In the genomic region with DNA sequence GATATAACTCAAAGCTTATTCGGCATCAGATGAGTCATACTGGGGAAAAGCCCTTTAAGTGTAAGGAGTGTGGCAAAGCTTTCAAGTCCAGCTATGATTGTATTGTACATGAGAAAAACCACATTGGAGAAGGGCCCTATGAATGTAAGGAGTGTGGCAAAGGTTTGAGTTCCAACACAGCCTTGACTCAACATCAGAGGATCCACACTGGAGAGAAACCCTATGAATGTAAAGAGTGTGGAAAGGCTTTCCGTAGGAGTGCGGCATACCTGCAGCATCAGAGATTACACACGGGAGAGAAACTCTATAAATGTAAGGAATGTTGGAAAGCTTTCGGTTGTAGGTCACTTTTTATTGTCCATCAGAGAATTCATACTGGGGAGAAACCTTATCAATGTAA, we compare ENCODE assay signal across 23 cellular contexts. TPM values are rescaled to one million over a fixed set of nuclear protein-coding genes. Genes with fewer than 3 reads are reported as not detected.
A peak's percentile ranks its signal among the peaks of the same experiment; 100 is the strongest.
DNase-seq lines count a peak whose midpoint lies in the region; ATAC-seq, FAIRE-seq and TF ChIP-seq lines count a peak whose summit lies in the region.
"Had no signal": no experiment of that assay in that cellular context is flagged by ENCODE, and none has a peak within 500 bp of the region (broad histone marks: within the 10 kb centered on the region; RNA-seq: fewer than 3 reads in every experiment).

No MANE protein-coding gene starts in this region.

- in situ Hi-C loops in ACHN (cut with HindIII; ENCODE audit: low pct_ligation_motif_present, low pct_unique_long_range_greater_than_20kb, low sequenced_read_pairs), result no loop called here

- no peak overlapping the region for H2BK20ac ChIP-seq in H1 (ENCODE audit: low read length)

- H3K14ac ChIP-seq in H1 (ENCODE audit: insufficient read length) (no peak overlapping the region), trophoblast cell (ENCODE audit: low read length) (no peak overlapping the region)

- H2AK5ac ChIP-seq in H1 (ENCODE audit: low read depth, low read length) (no peak overlapping the region), trophoblast cell (ENCODE audit: low read length) (no peak overlapping the region)

- TF ChIP-seq POLR2A in HCT116 (IDR thresholded peaks at IDR 0.05; ENCODE audit: borderline replicate concordance, extremely low read depth, insufficient read depth, insufficient read length) (no peak), H1 (IDR thresholded peaks at IDR 0.05; ENCODE audit: control extremely low read depth in 1 of 2, low read depth in 2 of 2, low read length in 2 of 2) (no peak), heart left ventricle (IDR thresholded peaks at IDR 0.05) (no peak)

- H3K4me3 ChIP-seq in HCT116 (replicated peaks in 1 of 2; ENCODE audit: low read depth in 1 of 2, low read length in 2 of 2), result no peak overlapping the region
- H3K4me3 ChIP-seq in H1 (ENCODE audit: extremely low read depth in 1 of 4, insufficient read depth in 2 of 4, low read depth in 3 of 4, low read length in 4 of 4), result no peak overlapping the region
- H3K4me3 ChIP-seq in trophoblast cell (ENCODE audit: low read depth, low read length), result no peak overlapping the region
- no peak overlapping the region for H3K4me3 ChIP-seq in heart left ventricle
- no peak overlapping the region for H3K4me3 ChIP-seq in left lung
- H3K4me3 ChIP-seq: GM12878 had no signal

- TF ChIP-seq CTCF in HCT116 (IDR thresholded peaks at IDR 0.05 in 2 of 3, conservative IDR thresholded peaks at IDR 0.05 in 1 of 3; ENCODE audit: borderline replicate concordance in 1 of 3, insufficient read depth in 1 of 3, low read depth in 2 of 3, low read length in 2 of 3), result no peak
- no peak for TF ChIP-seq CTCF in H1 (IDR thresholded peaks at IDR 0.05; ENCODE audit: control extremely low read depth in 1 of 3, insufficient read depth in 1 of 3, low read depth in 1 of 3, low read length in 3 of 3)
- no peak for TF ChIP-seq CTCF in heart left ventricle (IDR thresholded peaks at IDR 0.05)
- TF ChIP-seq CTCF in left lung (IDR thresholded peaks at IDR 0.05), result no peak

- WGBS in H1 (ENCODE audit: extremely low coverage in 1 of 2, insufficient coverage in 1 of 2, insufficient read length in 1 of 2, insufficient replicate concordance in 2 of 2, low coverage in 1 of 2, low lambda C conversion rate in 2 of 2, missing lambda C conversion rate in 1 of 2), 2 experiments, result 92% methylated on average over 5 of the region's 5 CpGs; no CpG with 5 or more reads in 1 of the 2 experiments
- no CpG with 5 or more reads among the region's 5 CpGs for WGBS in trophoblast cell (ENCODE audit: extremely low coverage, insufficient coverage, insufficient read length)
- WGBS in heart left ventricle, 4 donors, result 91 to 95% (median 93%) methylated on average over 5 of the region's 5 CpGs

- H3K27ac ChIP-seq in HCT116 (ENCODE audit: low read depth, low read length), result no peak overlapping the region
- no peak overlapping the region for H3K27ac ChIP-seq in H1 (ENCODE audit: low read depth, low read length)
- H3K27ac ChIP-seq in trophoblast cell (ENCODE audit: low read depth, low read length), result no peak overlapping the region
- no peak overlapping the region for H3K27ac ChIP-seq in heart left ventricle
- H3K27ac ChIP-seq in left lung, result no peak overlapping the region

- H2BK15ac ChIP-seq in H1 (ENCODE audit: low read length), result no peak overlapping the region

- H3K4me2 ChIP-seq in HCT116 (ENCODE audit: low read length), result no peak overlapping the region
- H3K4me2 ChIP-seq in H1 (ENCODE audit: insufficient read depth in 1 of 2, low read depth in 2 of 2, low read length in 2 of 2), result no peak overlapping the region
- H3K4me2 ChIP-seq in trophoblast cell (ENCODE audit: low read length), result no peak overlapping the region

- no peaks in the 10 kb centered on the region for H3K4me1 ChIP-seq in HCT116 (ENCODE audit: control insufficient read depth in 1 of 2, insufficient read depth in 2 of 2, low read length in 2 of 2)
- H3K4me1 ChIP-seq in H1 (replicated peaks in 1 of 4; ENCODE audit: control insufficient read depth in 3 of 4, insufficient read depth in 4 of 4, low read length in 3 of 4), result no peaks in the 10 kb centered on the region
- H3K4me1 ChIP-seq in trophoblast cell (ENCODE audit: control insufficient read depth in 1 of 2, insufficient read depth in 2 of 2, low read length in 2 of 2), result no peaks in the 10 kb centered on the region
- no peaks in the 10 kb centered on the region for H3K4me1 ChIP-seq in heart left ventricle
- peaks cover 0 to 3% of the 10 kb centered on the region in 2 donors for H3K4me1 ChIP-seq in left lung
- H3K4me1 ChIP-seq: BE2C had no signal

- no peaks in the 10 kb centered on the region for H3K23me2 ChIP-seq in H1 (ENCODE audit: low read depth, low read length)

- RAD21 ChIA-PET in HCT116 (lab: Charles Lee; ENCODE audit: low non-redundant PET in 1 of 2, low total read pairs in 2 of 2, uncharacterized antibody in 2 of 2, unreplicated experiment in 2 of 2), result no interaction called here

- peaks cover 2% of the 10 kb centered on the region; the same call in 1 of the 2 replicates for H3K79me1 ChIP-seq in H1 (ENCODE audit: low read depth, low read length)
- no peaks in the 10 kb centered on the region for H3K79me1 ChIP-seq in trophoblast cell (ENCODE audit: low read length)

- no peak for TF ChIP-seq EP300 in H1 (IDR thresholded peaks at IDR 0.05; ENCODE audit: borderline replicate concordance in 1 of 2, low read depth in 2 of 2, low read length in 2 of 2)

- DNase-seq in ACHN, result peak; percentile 4
- DNase-seq in HCT116 (ENCODE audit: low read depth, low spot score), result no peak
- no peak for DNase-seq in H1 (ENCODE audit: low read depth in 1 of 2, low spot score in 2 of 2)
- peak; percentile 7 to 57 for DNase-seq in trophoblast cell
- no peak for DNase-seq in cerebellum (ENCODE audit: low spot score)
- DNase-seq in heart left ventricle, result no peak
- DNase-seq in left lung, result no peak
- DNase-seq: BE2C; CD4-positive, CD25-positive, alpha-beta regulatory T cell; DMS53; GDM1; H7; NCI-H1048; NCI-H1417 treated with DMSO at 0.1 percent for 48 hours; NCI-H1694 treated with DMSO at 0.1 percent for 48 hours; NCI-H2081; NCI-H2227 treated with DMSO at 0.1 percent for 48 hours; NCI-H510A; NCI-H69; RPMI8226; SHP77; T-cell had no signal

- TF ChIP-seq RAD21 in HCT116 (IDR thresholded peaks at IDR 0.05; ENCODE audit: low read depth), result no peak
- no peak for TF ChIP-seq RAD21 in H1 (IDR thresholded peaks at IDR 0.05 in 1 of 2, conservative IDR thresholded peaks at IDR 0.05 in 1 of 2; ENCODE audit: low read depth in 2 of 2, low read length in 2 of 2)

- CTCF ChIA-PET in HCT116 (lab: Charles Lee), result no interaction called here
- CTCF ChIA-PET in H1 (lab: Charles Lee; ENCODE audit: partially characterized antibody), result interaction anchor here (1.9 kb wide), 1 partner anchor 52 kb away, joined by 5 read pairs; no protein-coding TSS in a partner anchor

- H4K5ac ChIP-seq in H1 (ENCODE audit: insufficient read length, low read depth, low read length), result no peak overlapping the region

- H3K9ac ChIP-seq in HCT116 (ENCODE audit: low read length) (no peak overlapping the region), H1 (replicated peaks in 1 of 4; ENCODE audit: extremely low read depth in 1 of 4, low read depth in 3 of 4, low read length in 3 of 4) (no peak overlapping the region), trophoblast cell (ENCODE audit: low read length) (no peak overlapping the region)

- H2BK120ac ChIP-seq in H1 (replicated peaks; ENCODE audit: low read depth, low read length) (no peak overlapping the region), trophoblast cell (ENCODE audit: insufficient read depth, low read length, poor library complexity) (no peak overlapping the region)

- H4K12ac ChIP-seq in trophoblast cell (ENCODE audit: low read depth, low read length), result no peak overlapping the region

- H3K9me2 ChIP-seq in HCT116 (ENCODE audit: insufficient read depth), result no peaks in the 10 kb centered on the region

- no peaks in the 10 kb centered on the region for H4K20me1 ChIP-seq in HCT116 (ENCODE audit: insufficient read depth)
- peaks cover 0 to 2% of the 10 kb centered on the region in 2 experiments for H4K20me1 ChIP-seq in H1 (replicated peaks in 1 of 2; ENCODE audit: control insufficient read depth in 1 of 2, insufficient read depth in 2 of 2, low read length in 2 of 2)

- H3K36me3 ChIP-seq in HCT116 (ENCODE audit: control insufficient read depth in 1 of 2, insufficient read depth in 2 of 2, low read length in 2 of 2), result peaks cover 29 to 37% of the 10 kb centered on the region in 2 experiments
- H3K36me3 ChIP-seq in H1 (ENCODE audit: control insufficient read depth in 2 of 4, insufficient read depth in 4 of 4, low read length in 3 of 4), result peaks cover 11 to 63% (median 35%) of the 10 kb centered on the region in 4 experiments
- H3K36me3 ChIP-seq in trophoblast cell (ENCODE audit: control insufficient read depth in 1 of 2, insufficient read depth in 2 of 2, low read length in 2 of 2), result peaks cover 22 to 43% of the 10 kb centered on the region in 2 experiments
- H3K36me3 ChIP-seq in heart left ventricle, result peaks cover 0 to 99% (median 87%) of the 10 kb centered on the region in 9 donors
- peaks cover 0 to 88% of the 10 kb centered on the region in 2 donors for H3K36me3 ChIP-seq in left lung

- ATAC-seq in HCT116 (no peak), heart left ventricle (no peak), left lung (no peak)
- ATAC-seq: GM12878, T-cell had no signal

- H4K91ac ChIP-seq in H1 (replicated peaks; ENCODE audit: insufficient read length, low read length) (no peak overlapping the region), trophoblast cell (ENCODE audit: low read depth, low read length) (no peak overlapping the region)

- H3K9me3 ChIP-seq in HCT116 (ENCODE audit: control insufficient read depth in 1 of 2, insufficient read depth in 1 of 2, low read depth in 1 of 2, low read length in 2 of 2) (no peaks in the 10 kb centered on the region), H1 (ENCODE audit: insufficient read depth in 2 of 2, low read depth in 1 of 2, low read length in 1 of 2) (peaks cover 5 to 12% of the 10 kb centered on the region in 2 experiments; a peak in 2 of 4 replicates), trophoblast cell (ENCODE audit: insufficient read depth, low read depth, low read length) (peaks cover 3% of the 10 kb centered on the region), heart left ventricle (peaks cover 0 to 61% (median 13%) of the 10 kb centered on the region in 12 donors), left lung (peaks cover 0 to 25% of the 10 kb centered on the region in 2 donors)
- H3K9me3 ChIP-seq: BE2C had no signal

- intact Hi-C loops in HCT116 (cut with micrococcal nuclease) (no loop called here), heart left ventricle (cut with DNase I) (loop anchor here in 1 of 10 donors (10.0 kb wide), 1 partner anchor 197 kb away; no protein-coding TSS in a partner anchor), left lung (cut with DNase I) (no loop called here)

- H2AFZ ChIP-seq in HCT116 (ENCODE audit: low read depth, low read length, poor library complexity, severe bottlenecking) (no peak overlapping the region), H1 (ENCODE audit: low read length) (no peak overlapping the region), trophoblast cell (ENCODE audit: insufficient read depth, low read length, poor library complexity) (no peak overlapping the region)

- H3K27me3 ChIP-seq in HCT116 (ENCODE audit: insufficient read depth, low read length), result no peaks in the 10 kb centered on the region
- H3K27me3 ChIP-seq in H1 (replicated peaks in 1 of 4; ENCODE audit: control insufficient read depth in 3 of 4, extremely low read depth in 1 of 4, insufficient read depth in 3 of 4, low read length in 3 of 4), result no peaks in the 10 kb centered on the region
- no peaks in the 10 kb centered on the region for H3K27me3 ChIP-seq in trophoblast cell (ENCODE audit: insufficient read depth, low read length)
- no peaks in the 10 kb centered on the region for H3K27me3 ChIP-seq in heart left ventricle
- no peaks in the 10 kb centered on the region for H3K27me3 ChIP-seq in left lung
- H3K27me3 ChIP-seq: BE2C had no signal

- no peak overlapping the region for H3K56ac ChIP-seq in H1 (replicated peaks; ENCODE audit: insufficient read length, low read depth, low read length)

- no peak for FAIRE-seq in H1 (lab: Jason Lieb, UNC)
- FAIRE-seq: GM12878 had no signal

- no peak overlapping the region for H2BK12ac ChIP-seq in H1 (ENCODE audit: low read depth, low read length)
- H2BK12ac ChIP-seq in trophoblast cell (ENCODE audit: low read length), result no peak overlapping the region

- H3K23ac ChIP-seq in H1 (ENCODE audit: insufficient read length), result no peak overlapping the region
- no peak overlapping the region for H3K23ac ChIP-seq in trophoblast cell (ENCODE audit: low read length)

- no peak overlapping the region for H3K18ac ChIP-seq in H1 (ENCODE audit: extremely low read depth, low read length)
- H3K18ac ChIP-seq in trophoblast cell (ENCODE audit: low read length), result no peak overlapping the region

- no TSS peak for BruUV-seq in HCT116 (replicated peaks; lab: Mats Ljungman, UMichigan)

- H3K4ac ChIP-seq in H1 (replicated peaks; ENCODE audit: insufficient read length, low read depth, low read length) (no peak overlapping the region), trophoblast cell (ENCODE audit: low read depth, low read length) (no peak overlapping the region)

- POLR2A ChIA-PET in HCT116 (lab: Charles Lee) (no interaction called here), H1 (lab: Charles Lee; ENCODE audit: partially characterized antibody) (interaction anchor here (5.6 kb wide), 1 partner anchor 7 kb away, joined by 37 read pairs; a partner anchor contains a TSS)

- H4K8ac ChIP-seq in H1 (ENCODE audit: extremely low read depth, insufficient read depth, low read length) (no peak overlapping the region), trophoblast cell (ENCODE audit: low read depth, low read length) (no peak overlapping the region)

- H2BK5ac ChIP-seq in H1 (ENCODE audit: low read depth, low read length) (no peak overlapping the region), trophoblast cell (ENCODE audit: low read depth, low read length, poor library complexity) (no peak overlapping the region)

- H3K79me2 ChIP-seq in HCT116 (ENCODE audit: insufficient read depth, low read length), result no peaks in the 10 kb centered on the region; the same call in 1 of the 2 replicates
- H3K79me2 ChIP-seq in H1 (ENCODE audit: control insufficient read depth in 1 of 2, insufficient read depth in 2 of 2, low read length in 2 of 2), result peaks cover 0 to 6% of the 10 kb centered on the region in 2 experiments; a peak in 2 of 4 replicates
- no peaks in the 10 kb centered on the region for H3K79me2 ChIP-seq in trophoblast cell (ENCODE audit: control insufficient read depth, insufficient read depth, low read length, poor library complexity)

RNA-seq across cellular contexts. Expression of a gene that starts 7.5 kb away (rescaled TPM):
- total RNA-seq in HCT116 (2021; ENCODE audit: unreplicated experiment) (23.5 TPM), cerebellum (16.2 TPM), heart left ventricle (10 to 100 TPM in 4 of 9 donors, 1 to 10 TPM in 5; 7.6 to 14.3 (median 9.7) TPM), left lung (10 to 100 TPM; 17.6 to 22.6 TPM)
- 8.8 and 12.8 TPM in 2 replicates for polyA plus RNA-seq in HCT116 (2012)
- total RNA-seq in H1 (2021; fragmentation: NEBNext Ultra II Directional; extraction: Animal tissue kit (Norgen Biotek cat#: 25700)), result 15.4 and 15.8 TPM in 2 replicates
- polyA plus RNA-seq in H1 (2011; rRNA removed) (9.4 and 10.9 TPM in 2 replicates), heart left ventricle (1 to 10 TPM; 7.4 to 7.5 TPM)
- polyA plus RNA-seq in H1 (2011; cell fraction: cytosol; rRNA removed), result 10.1 TPM
- polyA plus RNA-seq in H1 (2011; cell fraction: nucleus; rRNA removed), result 16.4 TPM
- polyA plus RNA-seq in H1 (2012, experiment 1 of 2), result 9.2 to 14.0 TPM (median 12.0 TPM) in 4 replicates
- 2.0 TPM for polyA plus RNA-seq in H1 (2012, experiment 2 of 2)
- 15.1 TPM for polyA plus RNA-seq in H1 (2013, experiment 1 of 2)
- 14.2 TPM for polyA plus RNA-seq in H1 (2013, experiment 2 of 2)
- 18.7 and 25.0 TPM in 2 replicates for polyA minus RNA-seq in H1 (2011; rRNA and poly(A)+ RNA removed)
- polyA minus RNA-seq in H1 (2011; cell fraction: cytosol; rRNA and poly(A)+ RNA removed), result 10.0 TPM
- polyA minus RNA-seq in H1 (2011; cell fraction: nucleus; rRNA and poly(A)+ RNA removed), result 24.6 TPM
- 15.0 and 15.4 TPM in 2 replicates for polyA plus RNA-seq in trophoblast cell (2013)

RNA-seq across cellular contexts. Expression of a gene that starts 26.4 kb away (rescaled TPM):
- total RNA-seq in HCT116 (2021; ENCODE audit: unreplicated experiment) (10.2 TPM), cerebellum (12.5 TPM), heart left ventricle (1 to 10 TPM; 1.1 to 4.4 (median 2.5) TPM), left lung (1 to 10 TPM; 5.5 to 6.0 TPM)
- polyA plus RNA-seq in HCT116 (2012), result 2.8 and 4.1 TPM in 2 replicates
- 20.2 and 21.4 TPM in 2 replicates for total RNA-seq in H1 (2021; fragmentation: NEBNext Ultra II Directional; extraction: Animal tissue kit (Norgen Biotek cat#: 25700))
- polyA plus RNA-seq in H1 (2011; rRNA removed) (5.1 and 5.3 TPM in 2 replicates), heart left ventricle (1 to 10 TPM; 1.1 to 2.5 TPM)
- polyA plus RNA-seq in H1 (2011; cell fraction: cytosol; rRNA removed), result 8.4 TPM
- 7.3 TPM for polyA plus RNA-seq in H1 (2011; cell fraction: nucleus; rRNA removed)
- 8.1 to 11.6 TPM (median 10.8 TPM) in 4 replicates for polyA plus RNA-seq in H1 (2012, experiment 1 of 2)
- 1.4 TPM for polyA plus RNA-seq in H1 (2012, experiment 2 of 2)
- 11.6 TPM for polyA plus RNA-seq in H1 (2013, experiment 1 of 2)
- 11.0 TPM for polyA plus RNA-seq in H1 (2013, experiment 2 of 2)
- polyA minus RNA-seq in H1 (2011; rRNA and poly(A)+ RNA removed), result 12.3 and 16.0 TPM in 2 replicates
- 11.3 TPM for polyA minus RNA-seq in H1 (2011; cell fraction: cytosol; rRNA and poly(A)+ RNA removed)
- 17.8 TPM for polyA minus RNA-seq in H1 (2011; cell fraction: nucleus; rRNA and poly(A)+ RNA removed)
- 2.6 and 3.1 TPM in 2 replicates for polyA plus RNA-seq in trophoblast cell (2013)

RNA-seq across cellular contexts. Expression of a gene that starts 55.3 kb away (rescaled TPM):
- total RNA-seq in HCT116 (2021; ENCODE audit: unreplicated experiment) (7.3 TPM), cerebellum (10.1 TPM), heart left ventricle (1 to 10 TPM; 2.8 to 8.2 (median 4.8) TPM), left lung (1 to 10 TPM; 6.9 TPM)
- polyA plus RNA-seq in HCT116 (2012), result 2.7 and 3.1 TPM in 2 replicates
- total RNA-seq in H1 (2021; fragmentation: NEBNext Ultra II Directional; extraction: Animal tissue kit (Norgen Biotek cat#: 25700)), result 7.0 and 8.2 TPM in 2 replicates
- polyA plus RNA-seq in H1 (2011; rRNA removed) (2.2 and 2.3 TPM in 2 replicates), heart left ventricle (1 to 10 TPM; 1.3 to 2.7 TPM)
- 2.4 TPM for polyA plus RNA-seq in H1 (2011; cell fraction: cytosol; rRNA removed)
- 2.6 TPM for polyA plus RNA-seq in H1 (2011; cell fraction: nucleus; rRNA removed)
- polyA plus RNA-seq in H1 (2012, experiment 1 of 2), result 1.6 to 2.3 TPM (median 1.9 TPM) in 4 replicates
- 0.39 TPM for polyA plus RNA-seq in H1 (2012, experiment 2 of 2)
- polyA plus RNA-seq in H1 (2013, experiment 1 of 2), result 4.3 TPM
- polyA plus RNA-seq in H1 (2013, experiment 2 of 2), result 4.5 TPM
- 9.5 and 10.1 TPM in 2 replicates for polyA minus RNA-seq in H1 (2011; rRNA and poly(A)+ RNA removed)
- polyA minus RNA-seq in H1 (2011; cell fraction: cytosol; rRNA and poly(A)+ RNA removed), result 3.4 TPM
- polyA minus RNA-seq in H1 (2011; cell fraction: nucleus; rRNA and poly(A)+ RNA removed), result 6.2 TPM
- 2.6 and 2.8 TPM in 2 replicates for polyA plus RNA-seq in trophoblast cell (2013)

Comparison
In these comparisons a context has a peak if more than half of its experiments do, and no peak if none do; other contexts are left out.
1. DNase-seq: peak in ACHN (single experiment) and trophoblast cell (2 of 2); none in HCT116 (single experiment), H1 (0 of 2), cerebellum (single experiment), heart left ventricle (0 of 5) and left lung (0 of 2).